8 cellular contexts compared by ENCODE assay signal in genomic region chr10:96587255-96588059, GRCh38. TPM values are rescaled to one million over a fixed set of nuclear protein-coding genes. Genes with fewer than 3 reads are reported as not detected.
DNase-seq lines count a peak whose midpoint lies in the region; ATAC-seq, FAIRE-seq and TF ChIP-seq lines count a peak whose summit lies in the region.

No MANE protein-coding gene starts in this region.

- no peak for FAIRE-seq in K562 (lab: Jason Lieb, UNC)

- in situ Hi-C loops in K562 (cut with MboI), result no loop called here

- peaks cover 5% of the 10 kb centered on the region; the same call in 1 of the 3 replicates for H3K36me3 ChIP-seq in K562 (ENCODE audit: control insufficient read depth, insufficient read depth, low read length)

- H3K4me2 ChIP-seq in K562 (ENCODE audit: insufficient read depth, low read length), result peak overlapping the region; percentile 96

- TF ChIP-seq CTCF in HFF-Myc (IDR thresholded peaks at IDR 0.05; ENCODE audit: low read depth, low read length, missing control alignments) (no peak), K562 (IDR thresholded peaks at IDR 0.05 in 2 of 3, conservative IDR thresholded peaks at IDR 0.05 in 1 of 3; ENCODE audit: insufficient read depth in 2 of 3, low read depth in 1 of 3, low read length in 3 of 3) (no peak)

- BruUV-seq in K562 (replicated peaks; lab: Mats Ljungman, UMichigan), result TSS peak; percentile 84

- H3K79me2 ChIP-seq in K562 (ENCODE audit: control insufficient read depth, insufficient read depth, low read length), result peaks cover 53% of the 10 kb centered on the region

- H3K9me3 ChIP-seq in K562 (replicated peaks; ENCODE audit: control insufficient read depth, insufficient read depth, low read depth, low read length), result no peaks in the 10 kb centered on the region
- no peaks in the 10 kb centered on the region for H3K9me3 ChIP-seq in iPS-18c (ENCODE audit: control insufficient read depth, insufficient read depth, low read length)

- intact Hi-C loops in K562 (cut with micrococcal nuclease), result loop anchor here (5.0 kb wide), 1 partner anchor 35 kb away; no protein-coding TSS in a partner anchor

- TF ChIP-seq EP300 in K562 (IDR thresholded peaks at IDR 0.05; ENCODE audit: low read length), result no peak

- H3K27me3 ChIP-seq in K562 (ENCODE audit: control insufficient read depth in 2 of 2, insufficient read depth in 2 of 2, low read length in 2 of 2), result no peaks in the 10 kb centered on the region

- peak overlapping the region; percentile 96 for H3K27ac ChIP-seq in K562 (ENCODE audit: extremely low read depth, low read depth, low read length)

- WGBS in K562 (ENCODE audit: insufficient coverage, low coverage, missing lambda C conversion rate), result 7% methylated on average over 16 of the region's 25 CpGs

- H3K4me1 ChIP-seq in K562 (replicated peaks in 1 of 2; ENCODE audit: control insufficient read depth in 2 of 2, insufficient read depth in 2 of 2, low read length in 2 of 2), result peaks cover 2 to 4% of the 10 kb centered on the region in 2 experiments; a peak in 3 of 5 replicates

- CTCF ChIA-PET in K562 (lab: Yijun Ruan, JAX; ENCODE audit: low intra/inter-chr PET ratio), result no interaction called here

- POLR2A ChIA-PET in K562 (lab: Yijun Ruan, JAX), result interaction anchor here (0.6 to 0.9 kb wide), 3 partner anchors 9 to 139 kb away, joined by 3 read pairs; no protein-coding TSS in a partner anchor

- TF ChIP-seq RAD21 in K562 (CRISPR knock-in tag; conservative IDR thresholded peaks at IDR 0.05 in 1 of 2, IDR thresholded peaks at IDR 0.05 in 1 of 2), result no peak

- H3K9me1 ChIP-seq in K562 (ENCODE audit: control insufficient read depth, insufficient read depth, low read length), result peaks cover 4% of the 10 kb centered on the region

- peak overlapping the region; percentile 88 to 98 for H3K9ac ChIP-seq in K562 (ENCODE audit: insufficient read depth in 1 of 2, low read depth in 2 of 2, low read length in 2 of 2)

- peak; percentile 19; the same call in 1 of the 2 replicates for TF ChIP-seq POLR2A in K562 (conservative IDR thresholded peaks at IDR 0.05)

- peak; percentile 86 for DNase-seq in DMS 273 (lab: John Stamatoyannopoulos, UW; ENCODE audit: unreplicated experiment)
- DNase-seq in HFF-Myc (ENCODE audit: extremely low read depth, low read depth), result peak; percentile 43
- DNase-seq in NOMO-1 treated with dmso at 0.1 percent for 144 hours (lab: John Stamatoyannopoulos, UW; ENCODE audit: unreplicated experiment), result peak; percentile 66
- peak in 1 of 4 experiments; percentile 65 for DNase-seq in K562 (ENCODE audit: extremely low read depth in 1 of 4, low spot score in 3 of 4)
- peak; percentile 58 for DNase-seq in stimulated activated CD4-positive, alpha-beta T cell treated with anti-CD3 and anti-CD28 coated beads, Interleukin-15, amount 100 ng/mL, for 24 hours
- no peak for DNase-seq in NCI-H1930 (lab: John Stamatoyannopoulos, UW)

- H3K4me3 ChIP-seq in HFF-Myc (replicated peaks; ENCODE audit: low read depth, low read length), result peak overlapping the region; percentile 70
- H3K4me3 ChIP-seq in K562, result peak overlapping the region; percentile 82
- peak overlapping the region; percentile 90 for H3K4me3 ChIP-seq in iPS-18c (ENCODE audit: insufficient read depth, low read depth, low read length)

- no peaks in the 10 kb centered on the region for H4K20me1 ChIP-seq in K562 (replicated peaks; ENCODE audit: control insufficient read depth, insufficient read depth, low read length)

- peak; percentile 18 for ATAC-seq in K562
- ATAC-seq in GM21367 (IDR thresholded peaks at IDR 0.05; ENCODE audit: unreplicated experiment), result no peak

- peak overlapping the region; percentile 51 for H2AFZ ChIP-seq in K562 (ENCODE audit: low read depth, low read length)

TF ChIP-seq in K562, 482 proteins besides CTCF, POLR2A, EP300 and RAD21 (continues in another document):
- no peak for TF ChIP-seq NONO (IDR thresholded peaks at IDR 0.05; ENCODE audit: low read depth in 2 of 2, low read length in 1 of 2)
- no peak for TF ChIP-seq ZNF274 (IDR thresholded peaks at IDR 0.05; ENCODE audit: borderline replicate concordance, low read depth, low read length)
- no peak for TF ChIP-seq ZNF280A (IDR thresholded peaks at IDR 0.05; ENCODE audit: low read depth, partially characterized antibody)
- no peak for TF ChIP-seq LARP7 (IDR thresholded peaks at IDR 0.05)
- no peak for TF ChIP-seq NFATC3 (IDR thresholded peaks at IDR 0.05)
- peak; percentile 30; the same call in 1 of the 2 replicates for TF ChIP-seq ZNF395 (CRISPR knock-in tag; IDR thresholded peaks at IDR 0.05)
- no peak for TF ChIP-seq IRF9 (tag; IDR thresholded peaks at IDR 0.05)
- TF ChIP-seq HCFC1 (IDR thresholded peaks at IDR 0.05; ENCODE audit: low read depth, low read length), result 0 out of 2 replicates have a peak, but pooled peaks have one; percentile 4
- no peak for TF ChIP-seq PPARD (CRISPR knock-in tag; IDR thresholded peaks at IDR 0.05)
- no peak for TF ChIP-seq CBFB (CRISPR knock-in tag; IDR thresholded peaks at IDR 0.05)
- no peak for TF ChIP-seq NR2C2 (CRISPR knock-in tag; IDR thresholded peaks at IDR 0.05)
- TF ChIP-seq NR2C2 (tag; IDR thresholded peaks at IDR 0.05), result peak; percentile 35
- TF ChIP-seq MCM5 (IDR thresholded peaks at IDR 0.05; ENCODE audit: low read depth), result no peak
- no peak for TF ChIP-seq MNT (conservative IDR thresholded peaks at IDR 0.05)
- no peak for TF ChIP-seq JUNB (CRISPR knock-in tag; conservative IDR thresholded peaks at IDR 0.05)
- no peak for TF ChIP-seq ZNF311 (CRISPR knock-in tag; IDR thresholded peaks at IDR 0.05)
- TF ChIP-seq ZNF316 (IDR thresholded peaks at IDR 0.05), result no peak
- no peak for TF ChIP-seq ARHGAP35 (IDR thresholded peaks at IDR 0.05; ENCODE audit: partially characterized antibody)
- TF ChIP-seq ZBED1 (IDR thresholded peaks at IDR 0.05), result no peak

RNA-seq across cellular contexts. Expression of gene TM9SF3, which starts 0.6 kb away (rescaled TPM):
- total RNA-seq in K562 (2011; cell fraction: chromatin; rRNA removed; ENCODE audit: low replicate concordance), result 55.5 and 190 TPM in 2 replicates
- total RNA-seq in K562 (2011; cell fraction: nucleolus; rRNA removed), result 38.4 and 47.5 TPM in 2 replicates
- total RNA-seq in K562 (2011; cell fraction: nucleoplasm; rRNA removed), result 104 and 151 TPM in 2 replicates
- total RNA-seq in K562 (2014; rRNA removed), result 24.7 and 28.4 TPM in 2 replicates
- 60.0 and 70.8 TPM in 2 replicates for total RNA-seq in K562 (2014; rRNA removed; fragmentation: Illumina TruSeq; extraction: Trizol)
- 33.5 and 36.5 TPM in 2 replicates for total RNA-seq in K562 (2015; rRNA removed; fragmentation: Illumina TruSeq; extraction: Trizol)
- total RNA-seq in K562 (2021), result 56.5 and 63.1 TPM in 2 replicates
- 29.6 and 42.4 TPM in 2 replicates for polyA plus RNA-seq in K562 (2011; rRNA removed)
- polyA plus RNA-seq in K562 (2011; cell fraction: cytosol; rRNA removed), result 27.2 and 74.2 TPM in 2 replicates
- polyA plus RNA-seq in K562 (2011; cell fraction: nucleus; rRNA removed), result 11.4 and 20.4 TPM in 2 replicates
- 27.7 and 33.2 TPM in 2 replicates for polyA plus RNA-seq in K562 (2012)
- 34.9 and 36.3 TPM in 2 replicates for polyA plus RNA-seq in K562 (2014; fragmentation: Illumina TruSeq; extraction: Trizol)
- polyA plus RNA-seq in K562 (2014; fragmentation: Nextera tagmentation; extraction: Ambion mirVana), result 10 to 100 TPM; 16.1 to 17.3 TPM
- polyA plus RNA-seq in K562 (2014; rRNA removed), result 24.7 and 25.0 TPM in 2 replicates
- polyA minus RNA-seq in K562 (2011; rRNA and poly(A)+ RNA removed), result 106 and 112 TPM in 2 replicates
- 22.5 and 31.0 TPM in 2 replicates for polyA minus RNA-seq in K562 (2011; cell fraction: cytosol; rRNA and poly(A)+ RNA removed)
- polyA minus RNA-seq in K562 (2011; cell fraction: nucleus; rRNA and poly(A)+ RNA removed), result 29.1 and 54.0 TPM in 2 replicates

Comparison
In these comparisons a context has a peak if more than half of its experiments do, and no peak if none do; other contexts are left out.
1. DNase-seq: peak in DMS 273 (single experiment), HFF-Myc (single experiment), NOMO-1 treated with dmso at 0.1 percent for 144 hours (single experiment) and stimulated activated CD4-positive, alpha-beta T cell treated with anti-CD3 and anti-CD28 coated beads, Interleukin-15, amount 100 ng/mL, for 24 hours (single experiment); none in NCI-H1930 (0 of 2).
2. Peak in every context shown above with its lines, with median percentiles within 50 percentile points of each other: H3K4me3 ChIP-seq.